2 cellular contexts compared by ENCODE assay signal in genomic region chr5:154768207-154768606, GRCh38.
TF ChIP-seq lines count a peak whose summit lies in the region.

No MANE protein-coding gene starts in this region.

TF ChIP-seq in GM23338, 12 proteins besides CTCF, POLR2A, EP300 and RAD21:
- TF ChIP-seq JUNB (IDR thresholded peaks at IDR 0.05; ENCODE audit: unreplicated experiment) = no peak
- no peak for TF ChIP-seq NANOG (IDR thresholded peaks at IDR 0.05; ENCODE audit: borderline replicate concordance)
- TF ChIP-seq POLR2AphosphoS5 (IDR thresholded peaks at IDR 0.05; ENCODE audit: low read depth) = no peak
- no peak for TF ChIP-seq REST (IDR thresholded peaks at IDR 0.05; ENCODE audit: unreplicated experiment)
- TF ChIP-seq EZH2 (IDR thresholded peaks at IDR 0.05; ENCODE audit: low read depth, unreplicated experiment) = no peak
- no peak for TF ChIP-seq ETS1 (IDR thresholded peaks at IDR 0.05)
- no peak for TF ChIP-seq EZH2phosphoT487 (IDR thresholded peaks at IDR 0.05; ENCODE audit: unreplicated experiment)
- no peak for TF ChIP-seq ZNF331 (CRISPR knock-in tag; IDR thresholded peaks at IDR 0.05; ENCODE audit: low read depth)
- no peak for TF ChIP-seq STAT1 (IDR thresholded peaks at IDR 0.05; ENCODE audit: unreplicated experiment)
- TF ChIP-seq CREB1 (CRISPR knock-in tag; IDR thresholded peaks at IDR 0.05; ENCODE audit: low read depth) = no peak
- TF ChIP-seq, protein P1, sequence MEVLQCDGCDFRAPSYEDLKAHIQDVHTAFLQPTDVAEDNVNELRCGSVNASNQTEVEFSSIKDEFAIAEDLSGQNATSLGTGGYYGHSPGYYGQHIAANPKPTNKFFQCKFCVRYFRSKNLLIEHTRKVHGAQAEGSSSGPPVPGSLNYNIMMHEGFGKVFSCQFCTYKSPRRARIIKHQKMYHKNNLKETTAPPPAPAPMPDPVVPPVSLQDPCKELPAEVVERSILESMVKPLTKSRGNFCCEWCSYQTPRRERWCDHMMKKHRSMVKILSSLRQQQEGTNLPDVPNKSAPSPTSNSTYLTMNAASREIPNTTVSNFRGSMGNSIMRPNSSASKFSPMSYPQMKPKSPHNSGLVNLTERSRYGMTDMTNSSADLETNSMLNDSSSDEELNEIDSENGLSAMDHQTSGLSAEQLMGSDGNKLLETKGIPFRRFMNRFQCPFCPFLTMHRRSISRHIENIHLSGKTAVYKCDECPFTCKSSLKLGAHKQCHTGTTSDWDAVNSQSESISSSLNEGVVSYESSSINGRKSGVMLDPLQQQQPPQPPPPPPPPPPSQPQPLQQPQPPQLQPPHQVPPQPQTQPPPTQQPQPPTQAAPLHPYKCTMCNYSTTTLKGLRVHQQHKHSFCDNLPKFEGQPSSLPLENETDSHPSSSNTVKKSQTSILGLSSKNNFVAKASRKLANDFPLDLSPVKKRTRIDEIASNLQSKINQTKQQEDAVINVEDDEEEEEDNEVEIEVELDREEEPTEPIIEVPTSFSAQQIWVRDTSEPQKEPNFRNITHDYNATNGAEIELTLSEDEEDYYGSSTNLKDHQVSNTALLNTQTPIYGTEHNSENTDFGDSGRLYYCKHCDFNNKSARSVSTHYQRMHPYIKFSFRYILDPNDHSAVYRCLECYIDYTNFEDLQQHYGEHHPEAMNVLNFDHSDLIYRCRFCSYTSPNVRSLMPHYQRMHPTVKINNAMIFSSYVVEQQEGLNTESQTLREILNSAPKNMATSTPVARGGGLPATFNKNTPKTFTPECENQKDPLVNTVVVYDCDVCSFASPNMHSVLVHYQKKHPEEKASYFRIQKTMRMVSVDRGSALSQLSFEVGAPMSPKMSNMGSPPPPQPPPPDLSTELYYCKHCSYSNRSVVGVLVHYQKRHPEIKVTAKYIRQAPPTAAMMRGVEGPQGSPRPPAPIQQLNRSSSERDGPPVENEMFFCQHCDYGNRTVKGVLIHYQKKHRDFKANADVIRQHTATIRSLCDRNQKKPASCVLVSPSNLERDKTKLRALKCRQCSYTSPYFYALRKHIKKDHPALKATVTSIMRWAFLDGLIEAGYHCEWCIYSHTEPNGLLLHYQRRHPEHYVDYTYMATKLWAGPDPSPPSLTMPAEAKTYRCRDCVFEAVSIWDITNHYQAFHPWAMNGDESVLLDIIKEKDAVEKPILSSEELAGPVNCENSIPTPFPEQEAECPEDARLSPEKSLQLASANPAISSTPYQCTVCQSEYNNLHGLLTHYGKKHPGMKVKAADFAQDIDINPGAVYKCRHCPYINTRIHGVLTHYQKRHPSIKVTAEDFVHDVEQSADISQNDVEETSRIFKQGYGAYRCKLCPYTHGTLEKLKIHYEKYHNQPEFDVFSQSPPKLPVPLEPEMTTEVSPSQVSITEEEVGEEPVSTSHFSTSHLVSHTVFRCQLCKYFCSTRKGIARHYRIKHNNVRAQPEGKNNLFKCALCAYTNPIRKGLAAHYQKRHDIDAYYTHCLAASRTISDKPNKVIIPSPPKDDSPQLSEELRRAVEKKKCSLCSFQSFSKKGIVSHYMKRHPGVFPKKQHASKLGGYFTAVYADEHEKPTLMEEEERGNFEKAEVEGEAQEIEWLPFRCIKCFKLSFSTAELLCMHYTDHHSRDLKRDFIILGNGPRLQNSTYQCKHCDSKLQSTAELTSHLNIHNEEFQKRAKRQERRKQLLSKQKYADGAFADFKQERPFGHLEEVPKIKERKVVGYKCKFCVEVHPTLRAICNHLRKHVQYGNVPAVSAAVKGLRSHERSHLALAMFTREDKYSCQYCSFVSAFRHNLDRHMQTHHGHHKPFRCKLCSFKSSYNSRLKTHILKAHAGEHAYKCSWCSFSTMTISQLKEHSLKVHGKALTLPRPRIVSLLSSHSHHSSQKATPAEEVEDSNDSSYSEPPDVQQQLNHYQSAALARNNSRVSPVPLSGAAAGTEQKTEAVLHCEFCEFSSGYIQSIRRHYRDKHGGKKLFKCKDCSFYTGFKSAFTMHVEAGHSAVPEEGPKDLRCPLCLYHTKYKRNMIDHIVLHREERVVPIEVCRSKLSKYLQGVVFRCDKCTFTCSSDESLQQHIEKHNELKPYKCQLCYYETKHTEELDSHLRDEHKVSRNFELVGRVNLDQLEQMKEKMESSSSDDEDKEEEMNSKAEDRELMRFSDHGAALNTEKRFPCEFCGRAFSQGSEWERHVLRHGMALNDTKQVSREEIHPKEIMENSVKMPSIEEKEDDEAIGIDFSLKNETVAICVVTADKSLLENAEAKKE (CRISPR knock-in tag; IDR thresholded peaks at IDR 0.05) = no peak
- no peak for TF ChIP-seq ZNF114 (CRISPR knock-in tag; IDR thresholded peaks at IDR 0.05)

TF ChIP-seq in K562, 482 proteins besides CTCF, POLR2A, EP300 and RAD21:
- TF ChIP-seq, protein P2, sequence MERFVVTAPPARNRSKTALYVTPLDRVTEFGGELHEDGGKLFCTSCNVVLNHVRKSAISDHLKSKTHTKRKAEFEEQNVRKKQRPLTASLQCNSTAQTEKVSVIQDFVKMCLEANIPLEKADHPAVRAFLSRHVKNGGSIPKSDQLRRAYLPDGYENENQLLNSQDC (CRISPR knock-in tag; IDR thresholded peaks at IDR 0.05) = no peak
- TF ChIP-seq MLLT1 (IDR thresholded peaks at IDR 0.05) (no peak), HDAC8 (tag; IDR thresholded peaks at IDR 0.05) (no peak), GABPB2 (CRISPR knock-in tag; conservative IDR thresholded peaks at IDR 0.05) (no peak), CREBBP (IDR thresholded peaks at IDR 0.05; ENCODE audit: low read depth, low read length) (no peak), ZNF263 (CRISPR knock-in tag; IDR thresholded peaks at IDR 0.05; ENCODE audit: borderline replicate concordance) (no peak), MYNN (IDR thresholded peaks at IDR 0.05) (peak; percentile 63; the same call in 1 of the 2 replicates), MYNN (CRISPR knock-in tag; IDR thresholded peaks at IDR 0.05) (no peak), HLTF (IDR thresholded peaks at IDR 0.05) (no peak), SREBF2 (CRISPR knock-in tag; IDR thresholded peaks at IDR 0.05) (no peak), ZSCAN32 (CRISPR knock-in tag; IDR thresholded peaks at IDR 0.05) (no peak), PKNOX1 (IDR thresholded peaks at IDR 0.05) (peak; percentile 50; the same call in 1 of the 2 replicates), ZNF217 (CRISPR knock-in tag; IDR thresholded peaks at IDR 0.05) (no peak)
- TF ChIP-seq, protein P3, sequence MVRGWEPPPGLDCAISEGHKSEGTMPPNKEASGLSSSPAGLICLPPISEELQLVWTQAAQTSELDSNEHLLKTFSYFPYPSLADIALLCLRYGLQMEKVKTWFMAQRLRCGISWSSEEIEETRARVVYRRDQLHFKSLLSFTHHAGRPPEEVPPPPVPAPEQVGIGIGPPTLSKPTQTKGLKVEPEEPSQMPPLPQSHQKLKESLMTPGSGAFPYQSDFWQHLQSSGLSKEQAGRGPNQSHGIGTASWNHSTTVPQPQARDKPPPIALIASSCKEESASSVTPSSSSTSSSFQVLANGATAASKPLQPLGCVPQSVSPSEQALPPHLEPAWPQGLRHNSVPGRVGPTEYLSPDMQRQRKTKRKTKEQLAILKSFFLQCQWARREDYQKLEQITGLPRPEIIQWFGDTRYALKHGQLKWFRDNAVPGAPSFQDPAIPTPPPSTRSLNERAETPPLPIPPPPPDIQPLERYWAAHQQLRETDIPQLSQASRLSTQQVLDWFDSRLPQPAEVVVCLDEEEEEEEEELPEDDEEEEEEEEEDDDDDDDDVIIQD (CRISPR knock-in tag; IDR thresholded peaks at IDR 0.05) = no peak
TF ChIP-seq in K562: peak in this region for 2.
